ENCODE assay signal across 17 cellular contexts in the genomic region with DNA sequence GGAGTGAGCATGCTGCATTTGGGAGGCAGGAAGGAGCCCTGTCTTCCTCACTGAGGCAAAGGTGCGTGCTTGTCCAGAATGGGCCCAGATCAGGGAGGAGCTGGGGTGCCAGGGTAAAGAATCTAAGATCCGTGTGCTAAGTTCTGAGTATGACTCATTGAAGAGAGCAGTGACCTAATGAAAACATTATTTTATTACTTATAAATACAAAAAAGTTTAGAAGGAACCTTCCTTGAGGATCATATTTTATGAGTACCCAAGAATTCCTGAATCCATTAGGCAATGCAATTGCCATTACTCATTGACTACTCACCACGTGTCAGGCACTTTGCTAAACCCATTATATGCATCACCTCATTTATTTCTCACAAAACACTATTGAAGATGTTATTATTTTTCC.
DNase-seq lines count a peak whose midpoint lies in the region; ATAC-seq and TF ChIP-seq lines count a peak whose summit lies in the region.
"Had no signal": no experiment of that assay in that cellular context is flagged by ENCODE, and none has a peak within 500 bp of the region (broad histone marks: within the 10 kb centered on the region; RNA-seq: fewer than 3 reads in every experiment).

No MANE protein-coding gene starts in this region.

- H3K36me3 ChIP-seq in brain microvascular endothelial cell (replicated peaks), result no peaks in the 10 kb centered on the region
- H3K36me3 ChIP-seq: stomach had no signal

- no peak overlapping the region for H3K4me3 ChIP-seq in brain microvascular endothelial cell (ENCODE audit: low read depth, low read length)
- H3K4me3 ChIP-seq: GM23338, smooth muscle cell, stomach had no signal

- peaks cover 2% of the 10 kb centered on the region for H3K9me3 Mint-ChIP-seq in glutamatergic neuron (ENCODE audit: unreplicated experiment)
- H3K9me3 Mint-ChIP-seq: brain, GM23338 had no signal

- H3K27ac Mint-ChIP-seq in glutamatergic neuron (ENCODE audit: unreplicated experiment), result no peak overlapping the region
- H3K27ac Mint-ChIP-seq: brain, GM23338 had no signal

- ATAC-seq in foreskin keratinocyte, result peak; percentile 94
- ATAC-seq in HG02970 (IDR thresholded peaks at IDR 0.05; ENCODE audit: low FRiP score, unreplicated experiment), result no peak
- ATAC-seq: GM23338 had no signal

- in situ Hi-C loops in brain microvascular endothelial cell (cut with HindIII; ENCODE audit: low pct_ligation_motif_present, low sequenced_read_pairs), result no loop called here

- H3K4me3 Mint-ChIP-seq in glutamatergic neuron (ENCODE audit: unreplicated experiment), result no peak overlapping the region
- H3K4me3 Mint-ChIP-seq: brain, GM23338 had no signal

- no peaks in the 10 kb centered on the region for H3K36me3 Mint-ChIP-seq in glutamatergic neuron (ENCODE audit: unreplicated experiment)

- H3K27me3 ChIP-seq in brain microvascular endothelial cell (replicated peaks) (no peaks in the 10 kb centered on the region), foreskin keratinocyte (no peaks in the 10 kb centered on the region)
- H3K27me3 ChIP-seq: stomach had no signal

- H3K27ac ChIP-seq in brain microvascular endothelial cell (peak overlapping the region; percentile 62), foreskin keratinocyte (peak overlapping the region; percentile 21)
- H3K27ac ChIP-seq: stomach had no signal

- H3K4me1 Mint-ChIP-seq in glutamatergic neuron (ENCODE audit: low read depth, unreplicated experiment), result peaks cover 2% of the 10 kb centered on the region
- H3K4me1 Mint-ChIP-seq: GM23338 had no signal

- peaks cover 12% of the 10 kb centered on the region for H3K4me1 ChIP-seq in foreskin keratinocyte

- peak; percentile 62 for DNase-seq in AG08395 (ENCODE audit: low spot score)
- DNase-seq in HT1080 (ENCODE audit: low read depth), result peak; percentile 63
- peak; percentile 66 for DNase-seq in brain microvascular endothelial cell
- DNase-seq in foreskin keratinocyte, result peak; percentile 86 to 90
- no peak for DNase-seq in glutamatergic neuron
- no peak for DNase-seq in activated T-cell treated with anti-CD3 and anti-CD28 coated beads for 4 hours
- no peak for DNase-seq in HUDEP-2 (lab: John Stamatoyannopoulos, UW; ENCODE audit: unreplicated experiment in 76 of 76)
- DNase-seq: activated CD4-positive, CD25-positive, alpha-beta regulatory T cell; activated naive CD4-positive, alpha-beta T cell treated with Interleukin-2 at 50 U/mL for 16 hours; Kasumi-1; NCI-H1694 treated with DMSO at 0.1 percent for 48 hours; NCI-H524; stomach had no signal

- peaks cover 1% of the 10 kb centered on the region for H3K27me3 Mint-ChIP-seq in glutamatergic neuron (ENCODE audit: unreplicated experiment)
- H3K27me3 Mint-ChIP-seq: brain had no signal

- TF ChIP-seq CTCF in brain microvascular endothelial cell (IDR thresholded peaks at IDR 0.05; ENCODE audit: low read depth, low read length, missing control alignments) (no peak), foreskin keratinocyte (conservative IDR thresholded peaks at IDR 0.05) (no peak), glutamatergic neuron (IDR thresholded peaks at IDR 0.05; ENCODE audit: partially characterized antibody, unreplicated experiment) (no peak)

Comparison
In these comparisons a context has a peak if more than half of its experiments do, and no peak if none do; other contexts are left out.
1. DNase-seq: peak in AG08395 (single experiment), HT1080 (single experiment), brain microvascular endothelial cell (single experiment) and foreskin keratinocyte (2 of 2); none in glutamatergic neuron (single experiment), activated T-cell treated with anti-CD3 and anti-CD28 coated beads for 4 hours (single experiment) and HUDEP-2 (0 of 76).